ENCODE assay signal across 9 cellular contexts in the genomic region with DNA sequence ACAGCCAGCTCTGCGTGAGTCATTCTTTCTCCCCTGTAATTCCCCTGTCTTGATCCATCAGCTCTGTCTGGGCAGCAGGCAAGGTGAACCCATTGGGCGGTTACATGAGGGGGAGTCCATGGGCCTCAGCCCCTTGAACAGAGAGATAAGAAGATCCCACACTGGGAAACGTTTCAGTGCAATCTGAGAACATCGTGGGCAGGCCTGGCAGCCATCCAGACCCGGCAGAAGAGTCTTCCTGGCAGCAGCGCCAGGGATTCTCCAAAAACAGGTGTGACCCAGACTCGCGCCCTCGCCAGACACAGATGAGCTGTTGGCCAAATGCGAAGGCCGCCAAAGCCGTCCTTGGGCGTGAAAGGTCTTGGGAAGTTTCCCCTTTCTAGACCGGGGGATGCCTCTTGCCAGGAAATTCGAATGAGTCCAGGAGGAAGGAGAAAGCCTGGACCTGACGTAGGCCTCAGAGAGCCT. TPM values are rescaled to one million over a fixed set of nuclear protein-coding genes. Genes with fewer than 3 reads are reported as not detected.
DNase-seq lines count a peak whose midpoint lies in the region; ATAC-seq and TF ChIP-seq lines count a peak whose summit lies in the region.
"Had no signal": no experiment of that assay in that cellular context is flagged by ENCODE, and none has a peak within 500 bp of the region (broad histone marks: within the 10 kb centered on the region; RNA-seq: fewer than 3 reads in every experiment).

No MANE protein-coding gene starts in this region.

- POLR2A ChIA-PET in naive thymus-derived CD8-positive, alpha-beta T cell (lab: Charles Lee), result interaction anchor here (2.1 kb wide), 1 partner anchor 12 kb away, joined by 16 read pairs; no protein-coding TSS in a partner anchor

- in situ Hi-C loops in GM13976 (cut with MboI; ENCODE audit: low sequenced_read_pairs, unreplicated experiment), result no loop called here

- no peaks in the 10 kb centered on the region for H3K9me3 ChIP-seq in psoas muscle

- ATAC-seq in psoas muscle, result peak; percentile 79 to 87 (median 84)
- no peak for ATAC-seq in naive thymus-derived CD8-positive, alpha-beta T cell

- intact Hi-C loops in psoas muscle (cut with DNase I), result no loop called here

- H3K27me3 Mint-ChIP-seq in naive thymus-derived CD8-positive, alpha-beta T cell, result no peaks in the 10 kb centered on the region
- H3K27me3 Mint-ChIP-seq in T-helper 2 cell treated with Interferon-gamma antibody and Interleukin-4, amounts not matched to agents 5 μg/mL and 100 μg/mL, for 36 hours (ENCODE audit: low read depth), result peaks cover 6% of the 10 kb centered on the region

- peaks cover 0 to 11% (median 8%) of the 10 kb centered on the region in 4 donors for H3K4me1 Mint-ChIP-seq in naive thymus-derived CD8-positive, alpha-beta T cell
- peaks cover 2% of the 10 kb centered on the region for H3K4me1 Mint-ChIP-seq in T-helper 2 cell treated with Interferon-gamma antibody and Interleukin-4, amounts not matched to agents 5 μg/mL and 100 μg/mL, for 36 hours (ENCODE audit: low read depth)

- no peaks in the 10 kb centered on the region for H3K36me3 ChIP-seq in psoas muscle (ENCODE audit: insufficient read depth in 1 of 2, low read depth in 1 of 2)

- TF ChIP-seq CTCF in epithelial cell of esophagus (IDR thresholded peaks at IDR 0.05; ENCODE audit: insufficient read depth, low read depth, low read length, missing control alignments) (no peak), psoas muscle (IDR thresholded peaks at IDR 0.05) (no peak), GM13976 (IDR thresholded peaks at IDR 0.05; ENCODE audit: borderline replicate concordance, control extremely low read depth, extremely low read depth, insufficient read depth, missing control alignments) (no peak)

- no peaks in the 10 kb centered on the region for H3K9me3 Mint-ChIP-seq in naive thymus-derived CD8-positive, alpha-beta T cell
- no peaks in the 10 kb centered on the region for H3K9me3 Mint-ChIP-seq in T-helper 2 cell treated with Interferon-gamma antibody and Interleukin-4, amounts not matched to agents 5 μg/mL and 100 μg/mL, for 36 hours

- no peaks in the 10 kb centered on the region for H3K36me3 Mint-ChIP-seq in naive thymus-derived CD8-positive, alpha-beta T cell
- no peaks in the 10 kb centered on the region for H3K36me3 Mint-ChIP-seq in T-helper 2 cell treated with Interferon-gamma antibody and Interleukin-4, amounts not matched to agents 5 μg/mL and 100 μg/mL, for 36 hours (ENCODE audit: low read depth)

- no peak overlapping the region for H3K4me3 ChIP-seq in epithelial cell of esophagus (ENCODE audit: low read length)
- no peak overlapping the region for H3K4me3 ChIP-seq in psoas muscle

- peak overlapping the region in 1 of 10 donors; percentile 54 for H3K4me3 Mint-ChIP-seq in naive thymus-derived CD8-positive, alpha-beta T cell
- H3K4me3 Mint-ChIP-seq in T-helper 2 cell treated with Interferon-gamma antibody and Interleukin-4, amounts not matched to agents 5 μg/mL and 100 μg/mL, for 36 hours, result no peak overlapping the region

- H3K27ac Mint-ChIP-seq in naive thymus-derived CD8-positive, alpha-beta T cell, result peak overlapping the region in 2 of 10 donors; percentile 15 to 89
- H3K27ac Mint-ChIP-seq in T-helper 2 cell treated with Interferon-gamma antibody and Interleukin-4, amounts not matched to agents 5 μg/mL and 100 μg/mL, for 36 hours, result no peak overlapping the region

- H3K4me1 ChIP-seq in psoas muscle, result peaks cover 16% of the 10 kb centered on the region

- DNase-seq in HK-2 (ENCODE audit: unreplicated experiment), result peak; percentile 47
- peak; percentile 48 to 80 for DNase-seq in NCI-H524 (lab: John Stamatoyannopoulos, UW)
- peak; percentile 16 for DNase-seq in epithelial cell of esophagus (ENCODE audit: low read depth)
- DNase-seq in psoas muscle, result peak; percentile 74 to 83
- DNase-seq in C1 segment of cervical spinal cord (lab: John Stamatoyannopoulos, UW), result no peak
- DNase-seq in GM13976 (ENCODE audit: low spot score), result no peak
- DNase-seq in naive thymus-derived CD8-positive, alpha-beta T cell, result no peak
- no peak for DNase-seq in T-helper 2 cell treated with Interferon-gamma antibody and Interleukin-4, amounts not matched to agents 5 μg/mL and 100 μg/mL, for 36 hours (ENCODE audit: low spot score)
- DNase-seq: amniotic stem cell had no signal

- H3K27ac ChIP-seq in psoas muscle, result peak overlapping the region; percentile 59

- 10 to 17% (median 11%) methylated on average over 15 to 16 of the region's 16 CpGs for WGBS in psoas muscle, 3 donors

- peaks cover 0 to 27% (median 5%) of the 10 kb centered on the region in 3 donors for H3K27me3 ChIP-seq in psoas muscle (ENCODE audit: insufficient read depth in 3 of 3, low read length in 2 of 3)

RNA-seq across cellular contexts. Expression of a gene that starts 6.4 kb away (rescaled TPM):
- 10 to 100 TPM in 3 of 4 donors, 1 to 10 TPM in 1; 4.5 to 22.0 (median 15.1) TPM for total RNA-seq in psoas muscle
- polyA plus RNA-seq in psoas muscle, result 1 to 10 TPM; 2.3 to 3.8 (median 2.3) TPM
- total RNA-seq in naive thymus-derived CD8-positive, alpha-beta T cell, result 10 to 100 TPM; 60.0 to 68.3 TPM
- 10 to 100 TPM in 1 of 3 donors, 1 to 10 TPM in 2; 7.3 to 25.4 (median 8.5) TPM for polyA plus RNA-seq in naive thymus-derived CD8-positive, alpha-beta T cell

Comparison
In these comparisons a context has a peak if more than half of its experiments do, and no peak if none do; other contexts are left out.
1. DNase-seq: peak in HK-2 (single experiment), NCI-H524 (2 of 2), epithelial cell of esophagus (single experiment) and psoas muscle (2 of 2); none in C1 segment of cervical spinal cord (0 of 14), GM13976 (single experiment), naive thymus-derived CD8-positive, alpha-beta T cell (0 of 10) and T-helper 2 cell treated with Interferon-gamma antibody and Interleukin-4, amounts not matched to agents 5 μg/mL and 100 μg/mL, for 36 hours (single experiment).
2. ATAC-seq: peak in psoas muscle (4 of 4); none in naive thymus-derived CD8-positive, alpha-beta T cell (0 of 2).